8 cellular contexts compared by ENCODE assay signal in genomic region chr18:50281972-50282520, GRCh38. TPM values are rescaled to one million over a fixed set of nuclear protein-coding genes. Genes with fewer than 3 reads are reported as not detected.
DNase-seq lines count a peak whose midpoint lies in the region; ATAC-seq and TF ChIP-seq lines count a peak whose summit lies in the region.

No MANE protein-coding gene starts in this region.

- no peaks in the 10 kb centered on the region for H4K20me1 ChIP-seq in neural cell (ENCODE audit: insufficient read depth)

- peaks cover 37% of the 10 kb centered on the region for H3K36me3 Mint-ChIP-seq in CD4-positive, CD25-positive, alpha-beta regulatory T cell
- peaks cover 53% of the 10 kb centered on the region for H3K36me3 Mint-ChIP-seq in endodermal cell (ENCODE audit: low read depth)

- peaks cover 48% of the 10 kb centered on the region for H3K36me3 ChIP-seq in CD4-positive, CD25-positive, alpha-beta regulatory T cell (ENCODE audit: control insufficient read depth, insufficient read depth, low read length)
- peaks cover 31% of the 10 kb centered on the region for H3K36me3 ChIP-seq in endodermal cell (ENCODE audit: control insufficient read depth, insufficient read depth, low read length)
- no peaks in the 10 kb centered on the region for H3K36me3 ChIP-seq in neural cell (ENCODE audit: insufficient read depth, low read length)

- no peak for ATAC-seq in CD4-positive, CD25-positive, alpha-beta regulatory T cell (ENCODE audit: low read depth in 2 of 2)
- ATAC-seq in GM21723 (IDR thresholded peaks at IDR 0.05; ENCODE audit: unreplicated experiment), result no peak

- WGBS in endodermal cell (ENCODE audit: insufficient coverage in 1 of 2, insufficient read length in 1 of 2), 2 experiments, result 42 to 69% methylated on average over 18 to 35 of the region's 35 CpGs

- no peak for TF ChIP-seq RAD21 in neural cell (conservative IDR thresholded peaks at IDR 0.05)

- DNase-seq in CD4-positive, CD25-positive, alpha-beta regulatory T cell, result no peak
- DNase-seq in NB4 (ENCODE audit: low read depth) (no peak), endodermal cell (no peak), globus pallidus (ENCODE audit: low spot score) (no peak), DMS 273 treated with DMSO at 0.1 percent for 48 hours (lab: John Stamatoyannopoulos, UW) (no peak), ecto neural progenitor cell (ENCODE audit: low spot score) (no peak)

- peak overlapping the region; percentile 95 for H3K4me2 ChIP-seq in neural cell (ENCODE audit: low read length)

- H3K79me2 ChIP-seq in neural cell (replicated peaks; ENCODE audit: insufficient read depth, low read length), result peaks cover 26% of the 10 kb centered on the region

- H3K27ac Mint-ChIP-seq in CD4-positive, CD25-positive, alpha-beta regulatory T cell, result peak overlapping the region; percentile 95 to 99 (median 98)
- peak overlapping the region; percentile 55 for H3K27ac Mint-ChIP-seq in endodermal cell

- no peaks in the 10 kb centered on the region for H3K9me2 ChIP-seq in neural cell (ENCODE audit: insufficient read depth, low read length)

- H3K27ac ChIP-seq in CD4-positive, CD25-positive, alpha-beta regulatory T cell (ENCODE audit: insufficient read depth, low read length, poor library complexity, severe bottlenecking), result peak overlapping the region; percentile 89
- no peak overlapping the region for H3K27ac ChIP-seq in endodermal cell (ENCODE audit: low read depth, low read length)
- H3K27ac ChIP-seq in neural cell (ENCODE audit: low read length), result peak overlapping the region; percentile 95

- peak overlapping the region; percentile 90 for H2AFZ ChIP-seq in neural cell (ENCODE audit: low read depth, low read length)

- H3K9me3 Mint-ChIP-seq in CD4-positive, CD25-positive, alpha-beta regulatory T cell, result no peaks in the 10 kb centered on the region
- H3K9me3 Mint-ChIP-seq in endodermal cell, result no peaks in the 10 kb centered on the region

- peak overlapping the region; percentile 75 for H3K9ac ChIP-seq in endodermal cell (ENCODE audit: extremely low read depth, low read length, poor library complexity, severe bottlenecking)
- peak overlapping the region; percentile 90 for H3K9ac ChIP-seq in neural cell (ENCODE audit: low read length)

- no peak for TF ChIP-seq EP300 in neural cell (conservative IDR thresholded peaks at IDR 0.05; ENCODE audit: poor library complexity, severe bottlenecking)

- no peaks in the 10 kb centered on the region for H3K27me3 Mint-ChIP-seq in CD4-positive, CD25-positive, alpha-beta regulatory T cell
- no peaks in the 10 kb centered on the region for H3K27me3 Mint-ChIP-seq in endodermal cell (ENCODE audit: insufficient read depth)

- peak overlapping the region; percentile 97 to 100 (median 98) for H3K4me3 Mint-ChIP-seq in CD4-positive, CD25-positive, alpha-beta regulatory T cell
- peak overlapping the region; percentile 98 for H3K4me3 Mint-ChIP-seq in endodermal cell

- H3K4me1 Mint-ChIP-seq in CD4-positive, CD25-positive, alpha-beta regulatory T cell, result peaks cover 10 to 68% (median 36%) of the 10 kb centered on the region in 4 donors
- peaks cover 29% of the 10 kb centered on the region for H3K4me1 Mint-ChIP-seq in endodermal cell

- TF ChIP-seq CTCF in NB4 (IDR thresholded peaks at IDR 0.05; ENCODE audit: low read depth, low read length), result no peak
- no peak for TF ChIP-seq CTCF in endodermal cell (conservative IDR thresholded peaks at IDR 0.05)
- no peak for TF ChIP-seq CTCF in neural cell (IDR thresholded peaks at IDR 0.05; ENCODE audit: poor library complexity, severe bottlenecking)

- H3K9me3 ChIP-seq in CD4-positive, CD25-positive, alpha-beta regulatory T cell (ENCODE audit: control insufficient read depth in 2 of 2, low read length in 2 of 2), result no peaks in the 10 kb centered on the region
- H3K9me3 ChIP-seq in endodermal cell (ENCODE audit: control insufficient read depth, low read length) (peaks cover 10% of the 10 kb centered on the region), neural cell (ENCODE audit: low read length) (no peaks in the 10 kb centered on the region)

- H3K27me3 ChIP-seq in CD4-positive, CD25-positive, alpha-beta regulatory T cell (ENCODE audit: control insufficient read depth, insufficient read depth, low read length), result no peaks in the 10 kb centered on the region
- no peaks in the 10 kb centered on the region for H3K27me3 ChIP-seq in endodermal cell (ENCODE audit: control insufficient read depth, insufficient read depth, low read length, poor library complexity, severe bottlenecking)
- H3K27me3 ChIP-seq in neural cell (ENCODE audit: insufficient read depth, low read depth, low read length), result no peaks in the 10 kb centered on the region

- TF ChIP-seq POLR2A in NB4 (IDR thresholded peaks at IDR 0.05; ENCODE audit: extremely low read depth, insufficient read length), result no peak

- peak overlapping the region; percentile 90 for H3K4me3 ChIP-seq in CD4-positive, CD25-positive, alpha-beta regulatory T cell (ENCODE audit: low read depth, low read length)
- H3K4me3 ChIP-seq in NB4 (ENCODE audit: low read depth, low read length) (peak overlapping the region; percentile 99), endodermal cell (ENCODE audit: low read length) (peak overlapping the region; percentile 100), neural cell (ENCODE audit: low read length) (peak overlapping the region; percentile 82)

- no peaks in the 10 kb centered on the region for H3F3A ChIP-seq in neural cell (ENCODE audit: insufficient read depth, low read length, poor library complexity, severe bottlenecking)

- H3K4me1 ChIP-seq in CD4-positive, CD25-positive, alpha-beta regulatory T cell (ENCODE audit: control insufficient read depth, insufficient read depth, low read length, poor library complexity, severe bottlenecking), result peaks cover 40% of the 10 kb centered on the region
- H3K4me1 ChIP-seq in endodermal cell (ENCODE audit: control insufficient read depth, insufficient read depth, low read length), result no peaks in the 10 kb centered on the region

TF ChIP-seq in neural cell, 6 proteins besides CTCF, POLR2A, EP300 and RAD21:
- no peak for TF ChIP-seq EZH2 (IDR thresholded peaks at IDR 0.05; ENCODE audit: borderline replicate concordance, insufficient read depth, low read length, poor library complexity, severe bottlenecking)
- no peak for TF ChIP-seq POLR2AphosphoS5 (IDR thresholded peaks at IDR 0.05)
- TF ChIP-seq MXI1 (conservative IDR thresholded peaks at IDR 0.05; ENCODE audit: poor library complexity, severe bottlenecking), result no peak
- no peak for TF ChIP-seq SMC3 (conservative IDR thresholded peaks at IDR 0.05; ENCODE audit: poor library complexity)
- TF ChIP-seq REST (IDR thresholded peaks at IDR 0.05; ENCODE audit: borderline replicate concordance), result no peak
- no peak for TF ChIP-seq TAF1 (IDR thresholded peaks at IDR 0.05; ENCODE audit: low read depth)

RNA-seq across cellular contexts. Expression of gene MBD1, which starts 0.7 kb away (rescaled TPM):
- 94.4 TPM for total RNA-seq in CD4-positive, CD25-positive, alpha-beta regulatory T cell
- 10 to 100 TPM; 25.2 to 28.8 (median 28.1) TPM for polyA plus RNA-seq in CD4-positive, CD25-positive, alpha-beta regulatory T cell
- 10 to 100 TPM; 77.1 to 79.6 TPM for total RNA-seq in endodermal cell
- 56.2 TPM for polyA plus RNA-seq in endodermal cell (2013, experiment 1 of 2)
- polyA plus RNA-seq in endodermal cell (2013, experiment 2 of 2), result 45.2 TPM
- polyA plus RNA-seq in neural cell, result 106 and 130 TPM in 2 replicates
- 109 and 112 TPM in 2 replicates for polyA minus RNA-seq in neural cell

RNA-seq across cellular contexts. Expression of gene CXXC1, which starts 5.4 kb away (rescaled TPM):
- total RNA-seq in CD4-positive, CD25-positive, alpha-beta regulatory T cell, result 141 TPM
- 10 to 100 TPM; 52.9 to 67.9 (median 62.8) TPM for polyA plus RNA-seq in CD4-positive, CD25-positive, alpha-beta regulatory T cell
- 100 to 1,000 TPM in 1 of 2 donors, 10 to 100 TPM in 1; 93.1 to 102 TPM for total RNA-seq in endodermal cell
- polyA plus RNA-seq in endodermal cell (2013, experiment 1 of 2), result 65.0 TPM
- 62.4 TPM for polyA plus RNA-seq in endodermal cell (2013, experiment 2 of 2)
- polyA plus RNA-seq in neural cell, result 99.8 and 133 TPM in 2 replicates
- 49.5 and 49.9 TPM in 2 replicates for polyA minus RNA-seq in neural cell

RNA-seq across cellular contexts. Expression of gene CFAP53, which starts 15.8 kb away (rescaled TPM):
- total RNA-seq in CD4-positive, CD25-positive, alpha-beta regulatory T cell, result 0.35 TPM
- polyA plus RNA-seq in CD4-positive, CD25-positive, alpha-beta regulatory T cell, result under 1 TPM in 1 of 4 donors, not detected in 3; 0.27 TPM
- total RNA-seq in endodermal cell, result under 1 TPM; 0.37 to 0.66 TPM
- polyA plus RNA-seq in endodermal cell (2013, experiment 1 of 2), result 0.89 TPM
- polyA plus RNA-seq in endodermal cell (2013, experiment 2 of 2), result 1.2 TPM
- 0.26 and 0.64 TPM in 2 replicates for polyA plus RNA-seq in neural cell
- polyA minus RNA-seq in neural cell, result 0.58 and 1.9 TPM in 2 replicates
